31 cellular contexts compared by ENCODE assay signal in the genomic region with DNA sequence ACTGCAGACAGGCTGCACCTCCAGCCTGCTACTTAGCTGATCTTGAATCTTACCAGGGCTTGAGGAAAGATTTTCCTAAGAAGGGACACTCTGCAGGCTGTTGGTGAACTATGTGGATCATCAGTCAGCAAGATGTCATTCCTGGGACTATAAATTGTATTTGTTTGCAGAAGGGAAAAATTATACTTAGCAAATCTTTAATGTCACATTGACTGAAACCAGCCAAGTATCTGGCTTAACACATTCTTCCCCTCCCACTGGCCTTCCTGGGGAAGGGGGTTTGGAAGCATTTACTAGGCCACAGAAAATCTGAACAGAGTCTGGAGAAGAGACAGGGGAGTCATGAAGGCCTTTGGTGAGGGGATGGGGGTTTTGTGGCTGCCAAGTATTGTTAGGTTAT.
A peak's percentile ranks its signal among the peaks of the same experiment; 100 is the strongest.
DNase-seq lines count a peak whose midpoint lies in the region; ATAC-seq, FAIRE-seq and TF ChIP-seq lines count a peak whose summit lies in the region.
"Had no signal": no experiment of that assay in that cellular context is flagged by ENCODE, and none has a peak within 500 bp of the region (broad histone marks: within the 10 kb centered on the region; RNA-seq: fewer than 3 reads in every experiment).

No MANE protein-coding gene starts in this region.

- H2AK9ac ChIP-seq in IMR-90 (replicated peaks; ENCODE audit: low read depth, low read length, poor library complexity), result no peak overlapping the region

- no peaks in the 10 kb centered on the region for H3K27me3 Mint-ChIP-seq in astrocyte (ENCODE audit: low read depth, unreplicated experiment)
- H3K27me3 Mint-ChIP-seq in immature natural killer cell (ENCODE audit: low read depth in 3 of 3), result peaks cover 0 to 2% (median 2%) of the 10 kb centered on the region in 3 donors
- no peaks in the 10 kb centered on the region for H3K27me3 Mint-ChIP-seq in GM23338 (ENCODE audit: insufficient read depth, low read depth, poor library complexity)
- H3K27me3 Mint-ChIP-seq: central memory CD8-positive, alpha-beta T cell; T-helper 17 cell had no signal

- no peaks in the 10 kb centered on the region for H3K9me1 ChIP-seq in IMR-90 (ENCODE audit: insufficient read depth, low read length)

- no peak overlapping the region for H2BK15ac ChIP-seq in IMR-90 (ENCODE audit: low read depth, low read length)

- no peak overlapping the region for H3K18ac ChIP-seq in IMR-90 (ENCODE audit: low read depth, low read length)

- no peak overlapping the region for H3K4me3 Mint-ChIP-seq in astrocyte (ENCODE audit: unreplicated experiment)
- H3K4me3 Mint-ChIP-seq in immature natural killer cell, result no peak overlapping the region
- no peak overlapping the region for H3K4me3 Mint-ChIP-seq in GM23338
- H3K4me3 Mint-ChIP-seq: activated naive CD8-positive, alpha-beta T cell treated with anti-CD3 and anti-CD28 coated beads, Interleukin-2, amount 10 ng/mL, durations not matched to agents 7 days and 5 days; activated T-cell treated with anti-CD3 and anti-CD28 coated beads, Interleukin-2, amount 50 U/mL, for 4 hours; central memory CD8-positive, alpha-beta T cell; dendritic cell treated with granulocyte-macrophage colony-stimulating factor and Interleukin-4, amounts not matched to agents 40 ng/mL and 50 ng/mL, for 4 days; HFFc6; T-helper 17 cell had no signal

- H3K79me2 ChIP-seq in astrocyte (ENCODE audit: insufficient read depth, low read length), result no peaks in the 10 kb centered on the region
- H3K79me2 ChIP-seq in GM23338 (replicated peaks; ENCODE audit: insufficient read depth), result no peaks in the 10 kb centered on the region

- H3K23ac ChIP-seq in IMR-90 (ENCODE audit: low read depth, low read length), result no peak overlapping the region

- H4K8ac ChIP-seq in IMR-90 (ENCODE audit: low read depth in 2 of 2, low read length in 2 of 2), result peak overlapping the region in 1 of 2 experiments; percentile 9; a peak in 1 of 4 replicates

- no peak overlapping the region for H2BK5ac ChIP-seq in IMR-90 (ENCODE audit: low read depth, low read length, poor library complexity, severe bottlenecking)

- peak overlapping the region; percentile 78 for H3K27ac Mint-ChIP-seq in astrocyte (ENCODE audit: unreplicated experiment)
- H3K27ac Mint-ChIP-seq in immature natural killer cell, result no peak overlapping the region
- no peak overlapping the region for H3K27ac Mint-ChIP-seq in GM23338
- H3K27ac Mint-ChIP-seq: activated naive CD8-positive, alpha-beta T cell treated with anti-CD3 and anti-CD28 coated beads, Interleukin-2, amount 10 ng/mL, durations not matched to agents 7 days and 5 days; dendritic cell treated with granulocyte-macrophage colony-stimulating factor and Interleukin-4, amounts not matched to agents 40 ng/mL and 50 ng/mL, for 4 days; HFFc6; T-helper 17 cell had no signal

- peak overlapping the region; percentile 39; the same call in 1 of the 2 replicates for H2BK120ac ChIP-seq in IMR-90 (ENCODE audit: low read depth, low read length)

- CTCF ChIA-PET in IMR-90 (lab: Yijun Ruan, JAX), result interaction anchor here (0.6 kb wide), 1 partner anchor 32 kb away, joined by 3 read pairs; no protein-coding TSS in a partner anchor

- no peak overlapping the region for H2AK5ac ChIP-seq in IMR-90 (ENCODE audit: low read depth, low read length)

- no peak overlapping the region for H2AFZ ChIP-seq in IMR-90 (replicated peaks; ENCODE audit: low read length, poor library complexity)
- H2AFZ ChIP-seq in astrocyte (ENCODE audit: low read depth, low read length), result no peak overlapping the region
- H2AFZ ChIP-seq in GM23338, result no peak overlapping the region

- dilution Hi-C loops in IMR-90 (cut with HindIII; ENCODE audit: low sequenced_read_pairs, unreplicated experiment), result no loop called here

- H3K4me3 ChIP-seq in IMR-90 (ENCODE audit: insufficient read depth, low read depth, low read length), result no peak overlapping the region
- H3K4me3 ChIP-seq in astrocyte (ENCODE audit: insufficient read depth, low read depth, low read length), result no peak overlapping the region
- H3K4me3 ChIP-seq in fibroblast of villous mesenchyme (ENCODE audit: low read depth, low read length), result no peak overlapping the region
- H3K4me3 ChIP-seq in GM23338, result no peak overlapping the region
- H3K4me3 ChIP-seq: right lobe of liver, SK-N-MC, stomach, vagina had no signal

- H3F3A ChIP-seq in GM23338 (replicated peaks; ENCODE audit: low read depth), result no peaks in the 10 kb centered on the region

- H3K4me2 ChIP-seq in IMR-90 (ENCODE audit: low read depth, low read length) (no peak overlapping the region), astrocyte (ENCODE audit: low read length) (no peak overlapping the region), GM23338 (no peak overlapping the region)

- TF ChIP-seq CTCF in IMR-90 (conservative IDR thresholded peaks at IDR 0.05; ENCODE audit: low read depth, low read length) (no peak), astrocyte (IDR thresholded peaks at IDR 0.05; ENCODE audit: insufficient read depth, low read depth, low read length) (no peak), fibroblast of villous mesenchyme (IDR thresholded peaks at IDR 0.05; ENCODE audit: insufficient read depth, low read depth, low read length) (no peak), GM23338 (conservative IDR thresholded peaks at IDR 0.05; ENCODE audit: low read depth in 2 of 2) (no peak)

- in situ Hi-C loops in IMR-90 (cut with MboI; ENCODE audit: low sequenced_read_pairs), result no loop called here

- no peak overlapping the region for H4K5ac ChIP-seq in IMR-90 (ENCODE audit: low read depth, low read length)

- H3K27me3 ChIP-seq in IMR-90 (ENCODE audit: control insufficient read depth, insufficient read depth, low read length), result no peaks in the 10 kb centered on the region
- H3K27me3 ChIP-seq in astrocyte (ENCODE audit: insufficient read depth, low read length), result no peaks in the 10 kb centered on the region
- no peaks in the 10 kb centered on the region for H3K27me3 ChIP-seq in GM23338 (ENCODE audit: insufficient read depth)
- H3K27me3 ChIP-seq: right lobe of liver, stomach, vagina had no signal

- peaks cover 1% of the 10 kb centered on the region for H3K36me3 Mint-ChIP-seq in astrocyte (ENCODE audit: low read depth, unreplicated experiment)
- no peaks in the 10 kb centered on the region for H3K36me3 Mint-ChIP-seq in immature natural killer cell
- no peaks in the 10 kb centered on the region for H3K36me3 Mint-ChIP-seq in GM23338 (ENCODE audit: low read depth)
- H3K36me3 Mint-ChIP-seq: activated naive CD8-positive, alpha-beta T cell treated with anti-CD3 and anti-CD28 coated beads, Interleukin-2, amount 10 ng/mL, durations not matched to agents 7 days and 5 days had no signal

- no peak for TF ChIP-seq POLR2A in IMR-90 (IDR thresholded peaks at IDR 0.05; ENCODE audit: low read depth, low read length)

- H3K9me3 Mint-ChIP-seq in astrocyte (ENCODE audit: unreplicated experiment) (peaks cover 3% of the 10 kb centered on the region), immature natural killer cell (no peaks in the 10 kb centered on the region), GM23338 (no peaks in the 10 kb centered on the region)
- H3K9me3 Mint-ChIP-seq: activated naive CD8-positive, alpha-beta T cell treated with anti-CD3 and anti-CD28 coated beads, Interleukin-2, amount 10 ng/mL, durations not matched to agents 7 days and 5 days; activated T-cell treated with anti-CD3 and anti-CD28 coated beads, Interleukin-2, amount 50 U/mL, for 4 hours; central memory CD8-positive, alpha-beta T cell; dendritic cell treated with granulocyte-macrophage colony-stimulating factor and Interleukin-4, amounts not matched to agents 40 ng/mL and 50 ng/mL, for 4 days; HFFc6 had no signal

- H2BK20ac ChIP-seq in IMR-90 (ENCODE audit: low read depth, low read length), result no peak overlapping the region; the same call in 1 of the 2 replicates

- POLR2A ChIA-PET in IMR-90 (lab: Charles Lee; ENCODE audit: unreplicated experiment), result no interaction called here

- no peak overlapping the region for H3K56ac ChIP-seq in IMR-90 (ENCODE audit: extremely low read depth, insufficient read depth, low read length)

- H3K9me2 ChIP-seq in GM23338 (ENCODE audit: insufficient read depth), result no peaks in the 10 kb centered on the region

- ATAC-seq in IMR-90 (ENCODE audit: low read depth) (peak; percentile 27; the same call in 1 of the 2 replicates), HG03520 (IDR thresholded peaks at IDR 0.05; ENCODE audit: unreplicated experiment) (no peak), GM23338 (no peak)
- ATAC-seq: activated T-cell treated with anti-CD3 and anti-CD28 coated beads, Interleukin-2, amount 50 U/mL, for 4 hours; right lobe of liver; T-helper 17 cell had no signal

- FAIRE-seq in astrocyte (lab: Jason Lieb, UNC), result no peak
- FAIRE-seq: TTC549 had no signal

- H3K9ac ChIP-seq in IMR-90 (ENCODE audit: low read depth, low read length) (no peak overlapping the region), astrocyte (ENCODE audit: low read length) (no peak overlapping the region)

- H3K4me1 Mint-ChIP-seq in astrocyte (ENCODE audit: low read depth, unreplicated experiment) (peaks cover 18% of the 10 kb centered on the region), immature natural killer cell (no peaks in the 10 kb centered on the region), GM23338 (no peaks in the 10 kb centered on the region; the same call in 2 of the 3 replicates)
- H3K4me1 Mint-ChIP-seq: activated naive CD8-positive, alpha-beta T cell treated with anti-CD3 and anti-CD28 coated beads, Interleukin-2, amount 10 ng/mL, durations not matched to agents 7 days and 5 days; central memory CD8-positive, alpha-beta T cell; T-helper 17 cell had no signal

- BruUV-seq in IMR-90 (replicated peaks; lab: Mats Ljungman, UMichigan), result no TSS peak

- no peak overlapping the region; the same call in 1 of the 2 replicates for H4K91ac ChIP-seq in IMR-90 (ENCODE audit: insufficient read depth, low read depth, low read length)

- DNase-seq in IMR-90, result no peak
- peak; percentile 73 for DNase-seq in astrocyte (ENCODE audit: low read depth)
- DNase-seq in fibroblast of villous mesenchyme (ENCODE audit: low read depth), result peak; percentile 28
- DNase-seq in middle frontal gyrus (ENCODE audit: extremely low spot score, low spot score), result no peak
- DNase-seq in immature natural killer cell, result no peak
- no peak for DNase-seq in GM23338 (ENCODE audit: low spot score)
- DNase-seq: activated CD4-positive, alpha-beta T cell treated with anti-CD3 and anti-CD28 coated beads, Interleukin-2, amount 50 U/mL, for 1 hour; activated CD4-positive, CD25-positive, alpha-beta regulatory T cell; activated gamma-delta T cell; activated naive CD8-positive, alpha-beta T cell treated with anti-CD3 and anti-CD28 coated beads, Interleukin-2, amount 10 ng/mL, durations not matched to agents 7 days and 5 days; activated T-cell treated with anti-CD3 and anti-CD28 coated beads, Interleukin-2, amount 50 U/mL, for 4 hours; DMS79; GOT3; HFFc6; hippocampal formation; NCI-H1092; NCI-H1694 treated with DMSO at 0.1 percent for 48 hours; NCI-H2171; NCI-H510A treated with DMSO at 0.1 percent for 48 hours; right lobe of liver; stimulated activated CD4-positive, alpha-beta T cell treated with anti-CD3 and anti-CD28 coated beads, Interleukin-12 subunit alpha, Interleukin-12 subunit beta, amount 100 ng/mL, for 4 hours; stimulated activated CD4-positive, alpha-beta T cell treated with anti-CD3 and anti-CD28 coated beads, Interleukin-2, amount 100 ng/mL, for 48 hours; stomach; T-helper 17 cell had no signal

- H3K79me1 ChIP-seq in IMR-90 (ENCODE audit: low read depth in 1 of 2, low read length in 2 of 2), result no peaks in the 10 kb centered on the region

- no peak for TF ChIP-seq RAD21 in IMR-90 (IDR thresholded peaks at IDR 0.05; ENCODE audit: low read length)

- H3K9me3 ChIP-seq in IMR-90 (ENCODE audit: control insufficient read depth, insufficient read depth, low read length) (no peaks in the 10 kb centered on the region; the same call in 1 of the 2 replicates), astrocyte (ENCODE audit: insufficient read depth, low read depth, low read length) (no peaks in the 10 kb centered on the region)
- H3K9me3 ChIP-seq: right lobe of liver, stomach, vagina had no signal

- no peak overlapping the region for H3K27ac ChIP-seq in IMR-90 (ENCODE audit: insufficient read depth, low read length)
- no peak overlapping the region for H3K27ac ChIP-seq in astrocyte (ENCODE audit: low read depth, low read length)
- H3K27ac ChIP-seq in GM23338 (ENCODE audit: low read depth), result no peak overlapping the region
- H3K27ac ChIP-seq: C4-2B, right lobe of liver, SK-N-MC, stomach, vagina had no signal

- H4K20me1 ChIP-seq in IMR-90 (ENCODE audit: insufficient read depth, low read length), result no peaks in the 10 kb centered on the region
- no peaks in the 10 kb centered on the region for H4K20me1 ChIP-seq in astrocyte (ENCODE audit: insufficient read depth, low read length)
- no peaks in the 10 kb centered on the region for H4K20me1 ChIP-seq in GM23338 (replicated peaks; ENCODE audit: insufficient read depth)

- intact Hi-C loops in IMR-90 (cut with micrococcal nuclease), result no loop called here

- peaks cover 3% of the 10 kb centered on the region for H3K4me1 ChIP-seq in IMR-90 (ENCODE audit: control insufficient read depth, insufficient read depth, low read length)
- H3K4me1 ChIP-seq in astrocyte (ENCODE audit: insufficient read depth, low read length), result no peaks in the 10 kb centered on the region
- no peaks in the 10 kb centered on the region for H3K4me1 ChIP-seq in GM23338 (ENCODE audit: insufficient read depth)
- H3K4me1 ChIP-seq: right lobe of liver, stomach, vagina had no signal

- peak overlapping the region; percentile 27; the same call in 1 of the 2 replicates for H3K4ac ChIP-seq in IMR-90 (ENCODE audit: low read depth, low read length)

- no peak overlapping the region for H3K14ac ChIP-seq in IMR-90 (replicated peaks; ENCODE audit: low read depth, low read length)

- H3K36me3 ChIP-seq in IMR-90 (ENCODE audit: control insufficient read depth, insufficient read depth, low read length) (no peaks in the 10 kb centered on the region), astrocyte (ENCODE audit: insufficient read depth, low read length) (no peaks in the 10 kb centered on the region), GM23338 (ENCODE audit: insufficient read depth) (no peaks in the 10 kb centered on the region)
- H3K36me3 ChIP-seq: right lobe of liver, stomach, vagina had no signal

Comparison
In these comparisons a context has a peak if more than half of its experiments do, and no peak if none do; other contexts are left out.
1. DNase-seq: peak in astrocyte (single experiment) and fibroblast of villous mesenchyme (single experiment); none in IMR-90 (single experiment), middle frontal gyrus (single experiment), immature natural killer cell (0 of 3) and GM23338 (single experiment).